8 cellular contexts compared by ENCODE assay signal in genomic region chr2:236177967-236178909, GRCh38. TPM values are rescaled to one million over a fixed set of nuclear protein-coding genes. Genes with fewer than 3 reads are reported as not detected.
DNase-seq lines count a peak whose midpoint lies in the region; ATAC-seq and TF ChIP-seq lines count a peak whose summit lies in the region.

No MANE protein-coding gene starts in this region.

- H3K9me3 Mint-ChIP-seq in nephron progenitor cell: no peaks in the 10 kb centered on the region

- H3K4me3 Mint-ChIP-seq in nephron progenitor cell: peak overlapping the region; percentile 87

- peaks cover 49% of the 10 kb centered on the region for H3K4me1 Mint-ChIP-seq in nephron progenitor cell

- H3K27me3 Mint-ChIP-seq in nephron progenitor cell (ENCODE audit: low read depth, poor library complexity): peaks cover 43% of the 10 kb centered on the region

- DNase-seq in EL (peak; percentile 76), LoVo (ENCODE audit: low spot score) (peak; percentile 80), fibroblast of the aortic adventitia (ENCODE audit: low read depth) (peak; percentile 37), nephron progenitor cell (peak; percentile 89)

- TF ChIP-seq CTCF in WI38 (IDR thresholded peaks at IDR 0.05; ENCODE audit: low read depth, low read length) (peak; percentile 83), fibroblast of the aortic adventitia (IDR thresholded peaks at IDR 0.05; ENCODE audit: insufficient read depth, low read length) (peak; percentile 83), nephron progenitor cell (IDR thresholded peaks at IDR 0.05) (peak; percentile 82)

- no peak overlapping the region for H3K27ac Mint-ChIP-seq in nephron progenitor cell

- no peaks in the 10 kb centered on the region for H3K36me3 Mint-ChIP-seq in nephron progenitor cell (ENCODE audit: low read depth)

- peak overlapping the region; percentile 58 for H3K4me3 ChIP-seq in WI38 (ENCODE audit: low read depth, low read length)
- H3K4me3 ChIP-seq in fibroblast of the aortic adventitia (ENCODE audit: low read depth, low read length): peak overlapping the region; percentile 58

- no peak for ATAC-seq in HG02763 (IDR thresholded peaks at IDR 0.05; ENCODE audit: unreplicated experiment)
- no peak for ATAC-seq in HG02970 (IDR thresholded peaks at IDR 0.05; ENCODE audit: low FRiP score, unreplicated experiment)
- ATAC-seq in GM19397 (IDR thresholded peaks at IDR 0.05; ENCODE audit: unreplicated experiment): no peak

RNA-seq across cellular contexts. Expression of gene GBX2, which starts 10.1 kb away (rescaled TPM):
- 0.25 TPM in 1 of 2 replicates, not detected in the other for total RNA-seq in fibroblast of the aortic adventitia (ENCODE audit: low replicate concordance)

Comparison
In these comparisons a context has a peak if more than half of its experiments do, and no peak if none do; other contexts are left out.
1. DNase-seq: peak in every context shown above with its lines; median percentile 89 in nephron progenitor cell; 80 in LoVo; 76 in EL; 37 in fibroblast of the aortic adventitia.